In genomic region chr12:120468846-120469449, GRCh38 we compare ENCODE assay signal across 8 cellular contexts. TPM values are rescaled to one million over a fixed set of nuclear protein-coding genes. Genes with fewer than 3 reads are reported as not detected.
DNase-seq lines count a peak whose midpoint lies in the region; ATAC-seq and TF ChIP-seq lines count a peak whose summit lies in the region.

No MANE protein-coding gene starts in this region.

- peaks cover 54% of the 10 kb centered on the region for H3K36me3 Mint-ChIP-seq in dendritic cell treated with granulocyte-macrophage colony-stimulating factor and Interleukin-4, amounts not matched to agents 40 ng/mL and 50 ng/mL, for 4 days (ENCODE audit: low read depth)
- peaks cover 20 to 26% of the 10 kb centered on the region in 2 donors for H3K36me3 Mint-ChIP-seq in stimulated activated naive B cell treated with anti-CD40 and anti-IgM and Interleukin-4, amounts not matched to agents 10 μg/mL and 1 μg/mL and 100 μg/mL, for 72 hours

- DNase-seq in AG04449 (ENCODE audit: low read depth, low spot score), result no peak
- peak; percentile 69 for DNase-seq in UCSD-AML1 (lab: John Stamatoyannopoulos, UW; ENCODE audit: unreplicated experiment)
- peak; percentile 59 to 61 for DNase-seq in lung microvascular endothelial cell (ENCODE audit: low read depth in 2 of 2)
- DNase-seq in stimulated activated naive B cell treated with anti-CD40 and anti-IgM and Interleukin-4, amounts not matched to agents 10 μg/mL and 1 μg/mL and 100 μg/mL, for 72 hours, result no peak
- no peak for DNase-seq in NCI-H2081 (lab: John Stamatoyannopoulos, UW)

- peak overlapping the region; percentile 89 for H3K27ac Mint-ChIP-seq in dendritic cell treated with granulocyte-macrophage colony-stimulating factor and Interleukin-4, amounts not matched to agents 40 ng/mL and 50 ng/mL, for 4 days
- H3K27ac Mint-ChIP-seq in stimulated activated naive B cell treated with anti-CD40 and anti-IgM and Interleukin-4, amounts not matched to agents 10 μg/mL and 1 μg/mL and 100 μg/mL, for 72 hours, result peak overlapping the region; percentile 96

- peak overlapping the region; percentile 94 for H3K4me3 Mint-ChIP-seq in dendritic cell treated with granulocyte-macrophage colony-stimulating factor and Interleukin-4, amounts not matched to agents 40 ng/mL and 50 ng/mL, for 4 days
- H3K4me3 Mint-ChIP-seq in stimulated activated naive B cell treated with anti-CD40 and anti-IgM and Interleukin-4, amounts not matched to agents 10 μg/mL and 1 μg/mL and 100 μg/mL, for 72 hours, result peak overlapping the region; percentile 94 to 98

- TF ChIP-seq CTCF in AG04449 (IDR thresholded peaks at IDR 0.05; ENCODE audit: insufficient read depth, low read length, missing control alignments), result peak; percentile 14

- ATAC-seq in GM18858 (IDR thresholded peaks at IDR 0.05; ENCODE audit: unreplicated experiment), result peak; percentile 5
- peak; percentile 23 for ATAC-seq in HG03135 (IDR thresholded peaks at IDR 0.05; ENCODE audit: unreplicated experiment)
- peak; percentile 51 to 62 for ATAC-seq in stimulated activated naive B cell treated with anti-CD40 and anti-IgM and Interleukin-4, amounts not matched to agents 10 μg/mL and 1 μg/mL and 100 μg/mL, for 72 hours (replicated peaks)

- H3K4me1 Mint-ChIP-seq in dendritic cell treated with granulocyte-macrophage colony-stimulating factor and Interleukin-4, amounts not matched to agents 40 ng/mL and 50 ng/mL, for 4 days (ENCODE audit: low read depth), result peaks cover 54% of the 10 kb centered on the region
- peaks cover 18 to 52% of the 10 kb centered on the region in 2 donors for H3K4me1 Mint-ChIP-seq in stimulated activated naive B cell treated with anti-CD40 and anti-IgM and Interleukin-4, amounts not matched to agents 10 μg/mL and 1 μg/mL and 100 μg/mL, for 72 hours

- H3K4me3 ChIP-seq in AG04449 (ENCODE audit: low read depth, low read length), result peak overlapping the region; percentile 96

- no peaks in the 10 kb centered on the region for H3K27me3 Mint-ChIP-seq in dendritic cell treated with granulocyte-macrophage colony-stimulating factor and Interleukin-4, amounts not matched to agents 40 ng/mL and 50 ng/mL, for 4 days
- no peaks in the 10 kb centered on the region for H3K27me3 Mint-ChIP-seq in stimulated activated naive B cell treated with anti-CD40 and anti-IgM and Interleukin-4, amounts not matched to agents 10 μg/mL and 1 μg/mL and 100 μg/mL, for 72 hours

- POLR2A ChIA-PET in AG04449 (lab: Yijun Ruan, JAX), result interaction anchor here (0.7 to 1.3 kb wide), 2 partner anchors 25 to 27 kb away, joined by 3 to 4 read pairs; partner anchors contain the start of gene DYNLL1

- CTCF ChIA-PET in AG04449 (lab: Yijun Ruan, JAX), result interaction anchor here (0.7 to 13.2 kb wide), 16 partner anchors 9 to 241 kb away, joined by 3 to 242 read pairs (median 6); partner anchors contain the start of genes DYNLL1, GATC, SIRT4 and TRIAP1

- intact Hi-C loops in dendritic cell treated with granulocyte-macrophage colony-stimulating factor and Interleukin-4, amounts not matched to agents 40 ng/mL and 50 ng/mL, for 4 days (cut with micrococcal nuclease), result loop anchor here (1.0 kb wide), 1 partner anchor 26 kb away; no protein-coding TSS in a partner anchor

- no peaks in the 10 kb centered on the region for H3K9me3 Mint-ChIP-seq in dendritic cell treated with granulocyte-macrophage colony-stimulating factor and Interleukin-4, amounts not matched to agents 40 ng/mL and 50 ng/mL, for 4 days
- no peaks in the 10 kb centered on the region for H3K9me3 Mint-ChIP-seq in stimulated activated naive B cell treated with anti-CD40 and anti-IgM and Interleukin-4, amounts not matched to agents 10 μg/mL and 1 μg/mL and 100 μg/mL, for 72 hours

RNA-seq across cellular contexts. Expression of gene SRSF9, which starts 0.6 kb away (rescaled TPM):
- total RNA-seq in lung microvascular endothelial cell, result 220 and 239 TPM in 2 replicates

RNA-seq across cellular contexts. Expression of gene GATC, which starts 22.7 kb away (rescaled TPM):
- total RNA-seq in lung microvascular endothelial cell, result 12.6 and 17.5 TPM in 2 replicates

RNA-seq across cellular contexts. Expression of gene TRIAP1, which starts 22.8 kb away (rescaled TPM):
- total RNA-seq in lung microvascular endothelial cell, result 26.0 and 30.5 TPM in 2 replicates

RNA-seq across cellular contexts. Expression of gene DYNLL1, which starts 27.0 kb away (rescaled TPM):
- total RNA-seq in lung microvascular endothelial cell, result 189 and 344 TPM in 2 replicates

RNA-seq across cellular contexts. Expression of gene COX6A1, which starts 31.0 kb away (rescaled TPM):
- 494 and 598 TPM in 2 replicates for total RNA-seq in lung microvascular endothelial cell

Comparison
In these comparisons a context has a peak if more than half of its experiments do, and no peak if none do; other contexts are left out.
1. DNase-seq: peak in UCSD-AML1 (single experiment) and lung microvascular endothelial cell (2 of 2); none in AG04449 (single experiment), stimulated activated naive B cell treated with anti-CD40 and anti-IgM and Interleukin-4, amounts not matched to agents 10 μg/mL and 1 μg/mL and 100 μg/mL, for 72 hours (single experiment) and NCI-H2081 (0 of 2).
2. ATAC-seq: peak in every context shown above with its lines; median percentile 56 in stimulated activated naive B cell treated with anti-CD40 and anti-IgM and Interleukin-4, amounts not matched to agents 10 μg/mL and 1 μg/mL and 100 μg/mL, for 72 hours; 23 in HG03135; 5 in GM18858.